7 cellular contexts compared by ENCODE assay signal in genomic region chr6:81752084-81752968, GRCh38. TPM values are rescaled to one million over a fixed set of nuclear protein-coding genes. Genes with fewer than 3 reads are reported as not detected.
DNase-seq lines count a peak whose midpoint lies in the region; ATAC-seq, FAIRE-seq and TF ChIP-seq lines count a peak whose summit lies in the region.

TENT5A (minus strand) TSS chr6:81752681; CDS start chr6:81752141, 540 bp downstream.

- H3K9me3 ChIP-seq in WERI-Rb-1 (ENCODE audit: severe bottlenecking), result no peaks in the 10 kb centered on the region
- no peaks in the 10 kb centered on the region for H3K9me3 ChIP-seq in small intestine (ENCODE audit: control insufficient read depth, low read depth)

- in situ Hi-C loops in T47D (cut with HindIII; ENCODE audit: low pct_unique_long_range_greater_than_20kb, low sequenced_read_pairs), result no loop called here

- no peak for FAIRE-seq in small intestine (lab: Jason Lieb, UNC)

- peak within 1 kb of the TSS; percentile 64 for H3K27ac ChIP-seq in WERI-Rb-1
- peak within 1 kb of the TSS; percentile 82 to 92 for H3K27ac ChIP-seq in small intestine (ENCODE audit: low read depth in 1 of 2, low read length in 1 of 2)

- H3K4me1 ChIP-seq in small intestine (ENCODE audit: control insufficient read depth in 2 of 2, insufficient read depth in 1 of 2, low read depth in 1 of 2, low read length in 1 of 2), result peaks cover 2 to 3% of the 10 kb centered on the region in 2 donors

- WGBS in small intestine, 3 donors, result 0 to 1% (median 1%) methylated on average over 59 to 78 of the region's 78 CpGs

- H3K4me3 ChIP-seq in WERI-Rb-1 (ENCODE audit: low read depth, low read length) (peak within 1 kb of the TSS; percentile 89), small intestine (ENCODE audit: low read depth in 1 of 2, low read length in 2 of 2) (peak within 1 kb of the TSS; percentile 82 to 87)

- no peaks in the 10 kb centered on the region for H3K27me3 ChIP-seq in WERI-Rb-1 (ENCODE audit: insufficient read depth, low read depth, severe bottlenecking)
- H3K27me3 ChIP-seq in small intestine (ENCODE audit: control insufficient read depth in 2 of 2, insufficient read depth in 2 of 2, low read length in 2 of 2), result no peaks in the 10 kb centered on the region

- H3K36me3 ChIP-seq in WERI-Rb-1 (no peaks in the 10 kb centered on the region), small intestine (ENCODE audit: control insufficient read depth in 2 of 2, insufficient read depth in 2 of 2, low read length in 2 of 2) (peaks cover 0 to 2% of the 10 kb centered on the region in 2 donors)

- peak; percentile 89 for DNase-seq in NCI-H2029 (lab: John Stamatoyannopoulos, UW)
- peak; percentile 92 for DNase-seq in WERI-Rb-1
- peak; percentile 79 to 91 for DNase-seq in T47D (ENCODE audit: low read depth in 1 of 2, low spot score in 1 of 2)
- DNase-seq in iPS-NIHi11 (ENCODE audit: low spot score), result peak; percentile 91
- DNase-seq in small intestine, result peak; percentile 93

- ATAC-seq in GM18517 (IDR thresholded peaks at IDR 0.05; ENCODE audit: unreplicated experiment) (peak; percentile 68), HG02943 (IDR thresholded peaks at IDR 0.05; ENCODE audit: low read depth, unreplicated experiment) (peak; percentile 74)

- 0 out of 2 replicates have a peak, but pooled peaks have one; percentile 13 for TF ChIP-seq CTCF in WERI-Rb-1 (IDR thresholded peaks at IDR 0.05; ENCODE audit: low read depth, low read length)

RNA-seq across cellular contexts. Expression of gene TENT5A, which starts in this region (rescaled TPM):
- 10 to 100 TPM in 2 of 3 donors, 1 to 10 TPM in 1; 6.0 to 20.6 (median 17.6) TPM for polyA plus RNA-seq in small intestine

Comparison
In these comparisons a context has a peak if more than half of its experiments do, and no peak if none do; other contexts are left out.
1. Peak in every context shown above with its lines: DNase-seq, ATAC-seq, H3K4me3 ChIP-seq and H3K27ac ChIP-seq.